ENCODE assay signal across 6 cellular contexts in genomic region chr17:7323731-7324437, GRCh38. TPM values are rescaled to one million over a fixed set of nuclear protein-coding genes. Genes with fewer than 3 reads are reported as not detected.
A peak's percentile ranks its signal among the peaks of the same experiment; 100 is the strongest.
DNase-seq lines count a peak whose midpoint lies in the region; ATAC-seq lines count a peak whose summit lies in the region.

No MANE protein-coding gene starts in this region.

- H3K36me3 Mint-ChIP-seq in activated naive CD8-positive, alpha-beta T cell treated with anti-CD3 and anti-CD28 coated beads, Interleukin-2, amount 50 U/mL, for 24 hours (ENCODE audit: low read depth) = peaks cover 19% of the 10 kb centered on the region
- H3K36me3 Mint-ChIP-seq in naive B cell = peaks cover 0 to 5% of the 10 kb centered on the region in 2 donors

- H3K9me3 Mint-ChIP-seq in activated naive CD8-positive, alpha-beta T cell treated with anti-CD3 and anti-CD28 coated beads, Interleukin-2, amount 50 U/mL, for 24 hours = no peaks in the 10 kb centered on the region
- no peaks in the 10 kb centered on the region for H3K9me3 Mint-ChIP-seq in naive B cell

- peak; percentile 35 for ATAC-seq in activated naive CD8-positive, alpha-beta T cell treated with anti-CD3 and anti-CD28 coated beads, Interleukin-2, amount 50 U/mL, for 24 hours
- ATAC-seq in naive B cell (ENCODE audit: low read depth in 2 of 2) = peak; percentile 48 to 53
- no peak for ATAC-seq in GM21825 (IDR thresholded peaks at IDR 0.05; ENCODE audit: unreplicated experiment)

- no peak overlapping the region for H3K27ac Mint-ChIP-seq in activated naive CD8-positive, alpha-beta T cell treated with anti-CD3 and anti-CD28 coated beads, Interleukin-2, amount 50 U/mL, for 24 hours
- H3K27ac Mint-ChIP-seq in naive B cell = peak overlapping the region in 1 of 6 donors; percentile 36

- H3K4me3 Mint-ChIP-seq in activated naive CD8-positive, alpha-beta T cell treated with anti-CD3 and anti-CD28 coated beads, Interleukin-2, amount 50 U/mL, for 24 hours = no peak overlapping the region
- H3K4me3 Mint-ChIP-seq in naive B cell = peak overlapping the region in 1 of 8 donors; percentile 35

- no peaks in the 10 kb centered on the region for H3K27me3 Mint-ChIP-seq in activated naive CD8-positive, alpha-beta T cell treated with anti-CD3 and anti-CD28 coated beads, Interleukin-2, amount 50 U/mL, for 24 hours
- no peaks in the 10 kb centered on the region for H3K27me3 Mint-ChIP-seq in naive B cell

- peak; percentile 58 for DNase-seq in DMS53 (lab: John Stamatoyannopoulos, UW)
- no peak for DNase-seq in DMS53 treated with DMSO at 0.1 percent for 48 hours (lab: John Stamatoyannopoulos, UW; ENCODE audit: unreplicated experiment)
- peak; percentile 76 for DNase-seq in activated naive CD8-positive, alpha-beta T cell treated with anti-CD3 and anti-CD28 coated beads, Interleukin-2, amount 50 U/mL, for 24 hours
- peak; percentile 55 for DNase-seq in naive B cell
- DNase-seq in HPDE6-E6E7 (ENCODE audit: extremely low spot score) = no peak

- H3K4me1 Mint-ChIP-seq in activated naive CD8-positive, alpha-beta T cell treated with anti-CD3 and anti-CD28 coated beads, Interleukin-2, amount 50 U/mL, for 24 hours = peaks cover 19% of the 10 kb centered on the region
- peaks cover 18 to 26% (median 25%) of the 10 kb centered on the region in 3 donors for H3K4me1 Mint-ChIP-seq in naive B cell

RNA-seq across cellular contexts. Expression of gene NEURL4, which starts 5.3 kb away (rescaled TPM):
- polyA plus RNA-seq in naive B cell (ENCODE audit: low read depth in 6 of 6) = 1 to 10 TPM in 5 of 6 donors, not detected in 1; 1.2 to 2.7 (median 1.9) TPM

RNA-seq across cellular contexts. Expression of gene GPS2, which starts 8.7 kb away (rescaled TPM):
- polyA plus RNA-seq in naive B cell (ENCODE audit: low read depth in 6 of 6) = 100 to 1,000 TPM; 103 to 131 (median 107) TPM

RNA-seq across cellular contexts. Expression of gene ACAP1, which starts 12.4 kb away (rescaled TPM):
- 100 to 1,000 TPM; 117 to 177 (median 155) TPM for polyA plus RNA-seq in naive B cell (ENCODE audit: low read depth in 6 of 6)

RNA-seq across cellular contexts. Expression of gene EIF5A, which starts 16.5 kb away (rescaled TPM):
- polyA plus RNA-seq in naive B cell (ENCODE audit: low read depth in 6 of 6) = 100 to 1,000 TPM; 195 to 802 (median 516) TPM

RNA-seq across cellular contexts. Expression of gene KCTD11, which starts 28.1 kb away (rescaled TPM):
- polyA plus RNA-seq in naive B cell (ENCODE audit: low read depth in 6 of 6) = 10 to 100 TPM in 2 of 6 donors, 1 to 10 TPM in 4; 3.3 to 13.2 (median 8.3) TPM

Comparison
In these comparisons a context has a peak if more than half of its experiments do, and no peak if none do; other contexts are left out.
1. DNase-seq: peak in DMS53 (single experiment), activated naive CD8-positive, alpha-beta T cell treated with anti-CD3 and anti-CD28 coated beads, Interleukin-2, amount 50 U/mL, for 24 hours (single experiment) and naive B cell (single experiment); none in DMS53 treated with DMSO at 0.1 percent for 48 hours (single experiment) and HPDE6-E6E7 (single experiment).